ENCODE assay signal across 8 cellular contexts in the genomic region with DNA sequence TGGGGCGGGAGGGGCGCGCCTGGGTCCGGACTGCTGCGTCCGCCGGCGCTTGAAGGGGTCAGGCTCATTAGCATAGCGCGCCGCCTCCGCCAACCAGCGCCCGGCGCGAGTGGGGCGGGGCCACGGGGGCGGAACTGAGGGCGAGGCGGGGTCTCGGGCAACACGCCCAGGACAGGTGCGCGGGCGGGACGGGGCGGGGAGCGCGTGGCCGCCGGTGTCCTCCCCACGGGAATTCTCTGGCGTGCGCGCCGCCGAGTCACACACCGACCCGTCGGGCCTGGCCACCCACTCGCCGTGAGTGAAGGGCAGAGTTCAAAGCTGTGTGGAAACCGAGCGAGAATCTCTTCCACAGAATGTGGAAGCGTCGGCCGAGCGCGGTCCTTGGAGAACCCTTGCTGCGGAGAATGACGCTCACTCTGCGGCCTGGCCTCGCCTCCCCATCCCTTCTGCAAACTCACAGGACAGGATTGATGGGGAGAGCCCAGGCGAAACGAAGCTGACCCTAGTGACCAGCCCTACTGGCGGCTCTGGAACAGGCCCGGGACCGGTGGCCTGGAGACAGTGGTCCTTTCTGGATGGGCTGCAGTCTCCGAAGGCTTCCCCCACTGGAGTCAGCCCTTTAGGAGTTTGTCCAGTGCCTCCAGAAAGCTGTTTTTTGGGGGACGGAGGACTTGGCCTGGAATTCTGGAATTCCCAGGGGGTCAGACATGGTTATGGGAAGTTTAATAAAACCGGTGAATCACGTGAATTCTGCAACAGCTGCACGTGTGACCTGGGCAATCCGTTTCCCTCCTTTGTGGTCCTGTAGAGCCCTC. TPM values are rescaled to one million over a fixed set of nuclear protein-coding genes. Genes with fewer than 3 reads are reported as not detected.
DNase-seq lines count a peak whose midpoint lies in the region; ATAC-seq and TF ChIP-seq lines count a peak whose summit lies in the region.

TSS of gene SNAI3 (minus strand) at position 69 of the 815 bp plus-strand sequence. CDS start 101 bp downstream, outside the sequence.

- H3K27ac ChIP-seq in mucosa of rectum (ENCODE audit: low read depth in 2 of 2, low read length in 2 of 2): peak within 1 kb of the TSS; percentile 42 to 63

- H3K4me3 Mint-ChIP-seq in endothelial cell (ENCODE audit: unreplicated experiment): no peak within 1 kb of the TSS

- H3K4me3 ChIP-seq in AG09309 (ENCODE audit: control insufficient read depth, low read depth, low read length) (peak within 1 kb of the TSS; percentile 44), mucosa of rectum (ENCODE audit: low read length in 2 of 2) (peak within 1 kb of the TSS; percentile 63 to 72)

- ATAC-seq in GM19023 (IDR thresholded peaks at IDR 0.05; ENCODE audit: unreplicated experiment): peak; percentile 69
- peak; percentile 57 for ATAC-seq in HG03342 (IDR thresholded peaks at IDR 0.05; ENCODE audit: unreplicated experiment)

- no peaks in the 10 kb centered on the region for H3K36me3 Mint-ChIP-seq in endothelial cell (ENCODE audit: low read depth, unreplicated experiment)

- no peaks in the 10 kb centered on the region for H3K9me3 Mint-ChIP-seq in endothelial cell (ENCODE audit: unreplicated experiment)

- no peaks in the 10 kb centered on the region for H3K36me3 ChIP-seq in mucosa of rectum (ENCODE audit: control insufficient read depth in 2 of 2, insufficient read depth in 2 of 2, low read length in 2 of 2)

- DNase-seq in AG09309 (ENCODE audit: low read depth) (no peak), NCI-H82 (lab: John Stamatoyannopoulos, UW) (peak; percentile 82), endothelial cell (ENCODE audit: low spot score) (peak; percentile 83)
- DNase-seq in activated CD8-positive, alpha-beta memory T cell treated with anti-CD3 and anti-CD28 coated beads for 48 hours (ENCODE audit: low read depth in 2 of 3, low spot score in 2 of 3): peak; percentile 63 to 72 (median 71)
- peak; percentile 80 for DNase-seq in stimulated activated CD8-positive, alpha-beta memory T cell treated with anti-CD3 and anti-CD28 coated beads, Interleukin-4, amount 100 ng/mL, for 24 hours (ENCODE audit: low read depth)

- no peak within 1 kb of the TSS for H3K27ac Mint-ChIP-seq in endothelial cell (ENCODE audit: unreplicated experiment)

- no peak for TF ChIP-seq CTCF in AG09309 (IDR thresholded peaks at IDR 0.05; ENCODE audit: control insufficient read depth, insufficient read depth, low read depth, low read length, missing control alignments)
- no peak for TF ChIP-seq CTCF in endothelial cell (IDR thresholded peaks at IDR 0.05; ENCODE audit: unreplicated experiment)

- H3K27me3 ChIP-seq in mucosa of rectum (ENCODE audit: control insufficient read depth in 2 of 2, insufficient read depth in 2 of 2, low read length in 2 of 2): peaks cover 8 to 22% of the 10 kb centered on the region in 2 donors

- H3K27me3 Mint-ChIP-seq in endothelial cell (ENCODE audit: unreplicated experiment): peaks cover 17% of the 10 kb centered on the region

- H3K4me1 Mint-ChIP-seq in endothelial cell (ENCODE audit: unreplicated experiment): no peaks in the 10 kb centered on the region

- peaks cover 10 to 14% of the 10 kb centered on the region in 2 donors for H3K4me1 ChIP-seq in mucosa of rectum (ENCODE audit: control insufficient read depth in 2 of 2, insufficient read depth in 2 of 2, low read length in 2 of 2)

- H3K9me3 ChIP-seq in mucosa of rectum (ENCODE audit: control insufficient read depth in 2 of 2, low read length in 2 of 2): no peaks in the 10 kb centered on the region

- peak within 1 kb of the TSS; percentile 32 to 51 for H3K9ac ChIP-seq in mucosa of rectum (ENCODE audit: low read depth in 1 of 2, low read length in 2 of 2)

RNA-seq across cellular contexts. Expression of gene SNAI3, which starts in this region (rescaled TPM):
- total RNA-seq in endothelial cell (ENCODE audit: unreplicated experiment): 2.6 TPM
